In the genomic region with DNA sequence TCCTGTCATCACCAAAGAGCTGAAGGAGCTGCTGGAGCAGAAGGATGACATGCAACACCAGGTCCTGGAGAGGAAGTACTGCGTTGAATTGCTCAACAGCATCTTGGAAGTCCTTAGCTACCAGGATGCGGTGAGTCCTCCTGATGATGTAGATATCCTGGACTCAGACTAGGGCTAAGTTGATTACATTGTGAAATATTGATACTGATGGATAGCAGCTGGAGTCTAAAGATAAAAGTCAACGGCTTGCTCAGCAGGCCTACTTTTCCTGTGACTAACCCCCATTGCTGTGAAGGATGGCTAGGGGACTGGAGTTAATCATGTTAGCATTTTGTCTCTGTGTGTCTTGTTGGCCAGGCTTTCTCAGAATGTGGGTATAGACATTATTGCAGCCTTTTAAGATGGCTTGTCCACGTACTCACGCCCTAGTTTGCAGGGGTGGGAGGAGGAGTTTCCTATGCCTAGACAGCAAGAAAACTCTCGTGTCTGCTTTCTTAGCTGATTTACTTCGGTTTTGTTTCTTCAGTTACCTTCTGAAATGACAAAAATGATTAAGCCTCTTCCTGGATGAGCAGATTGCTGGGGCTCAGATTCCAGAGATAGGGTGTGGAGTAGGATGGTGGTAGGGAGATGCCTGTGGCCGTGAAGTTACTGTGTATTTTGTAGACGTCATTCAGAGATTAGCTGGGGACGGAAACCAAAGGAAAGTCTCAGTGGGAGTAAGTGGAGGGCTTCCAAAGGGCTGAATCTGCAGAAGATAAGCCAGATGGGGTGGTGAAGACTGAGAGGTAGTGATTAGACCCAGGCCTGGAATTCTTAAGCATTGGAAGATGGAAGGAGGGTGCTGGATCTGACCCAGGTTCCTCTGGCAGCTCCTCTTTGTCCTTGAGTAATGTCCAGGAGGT, we compare ENCODE assay signal across 8 cellular contexts.
DNase-seq lines count a peak whose midpoint lies in the region; ATAC-seq, FAIRE-seq and TF ChIP-seq lines count a peak whose summit lies in the region.

No MANE protein-coding gene starts in this region.

- POLR2A ChIA-PET in A549 (lab: Yijun Ruan, JAX) = no interaction called here
- POLR2A ChIA-PET in HEK293T (lab: Yijun Ruan, JAX) = no interaction called here

- TF ChIP-seq EP300 in A549 (IDR thresholded peaks at IDR 0.05) = no peak

- no peak overlapping the region for H3K4me2 ChIP-seq in A549

- TF ChIP-seq POLR2A in A549 (IDR thresholded peaks at IDR 0.05; ENCODE audit: low read length) = no peak

- WGBS in A549 (ENCODE audit: missing lambda C conversion rate) = 60% methylated on average over 10 of the region's 10 CpGs

- H3K9me3 ChIP-seq in A549 (no peaks in the 10 kb centered on the region), adipocyte (ENCODE audit: control insufficient read depth, low read length) (no peaks in the 10 kb centered on the region)

- no peaks in the 10 kb centered on the region for H3K27me3 ChIP-seq in adipocyte (replicated peaks; ENCODE audit: control insufficient read depth, insufficient read depth, low read length)

- ATAC-seq in A549 (peak; percentile 60 to 76), HG03139 (IDR thresholded peaks at IDR 0.05; ENCODE audit: unreplicated experiment) (no peak)

- no peak for TF ChIP-seq RAD21 in A549 (conservative IDR thresholded peaks at IDR 0.05 in 1 of 2, IDR thresholded peaks at IDR 0.05 in 1 of 2)

- peak overlapping the region in 1 of 2 experiments; percentile 50; a peak in 3 of 6 replicates for H3K27ac ChIP-seq in A549

- DNase-seq in A549 (ENCODE audit: low read depth in 1 of 2, low spot score in 1 of 2) = peak in 1 of 2 experiments; percentile 55
- peak in 50 of 76 experiments; percentile 1 to 84 (median 44) for DNase-seq in HUDEP-2 (lab: John Stamatoyannopoulos, UW; ENCODE audit: unreplicated experiment in 76 of 76)
- DNase-seq in adipocyte (ENCODE audit: low read depth) = peak; percentile 94
- peak; percentile 47 for DNase-seq in islet precursor cell
- no peak for DNase-seq in HEK293T (ENCODE audit: extremely low spot score)
- DNase-seq in NCI-H2029 treated with DMSO at 0.1 percent for 48 hours (lab: John Stamatoyannopoulos, UW) = no peak
- DNase-seq in activated CD4-positive, alpha-beta T cell treated with anti-CD3 and anti-CD28 coated beads, Interleukin-2, amount 50 U/mL, for 4 hours = no peak

- peak overlapping the region; percentile 52 for H3K9ac ChIP-seq in adipocyte (ENCODE audit: low read length)

- peaks cover 13% of the 10 kb centered on the region; the same call in 2 of the 3 replicates for H3K4me1 ChIP-seq in A549
- H3K4me1 ChIP-seq in adipocyte (ENCODE audit: control insufficient read depth, insufficient read depth, low read length) = peaks cover 34% of the 10 kb centered on the region

- H3K4me3 ChIP-seq in A549 = no peak overlapping the region
- peak overlapping the region; percentile 48 for H3K4me3 ChIP-seq in adipocyte (ENCODE audit: low read length)

- FAIRE-seq in A549 (lab: Jason Lieb, UNC) = no peak

- TF ChIP-seq CTCF in A549 (IDR thresholded peaks at IDR 0.05) = no peak

- H3K36me3 ChIP-seq in adipocyte (ENCODE audit: control insufficient read depth, insufficient read depth, low read length, severe bottlenecking) = no peaks in the 10 kb centered on the region

- CTCF ChIA-PET in A549 (lab: Yijun Ruan, JAX) (interaction anchor here (1.5 to 3.8 kb wide), 3 partner anchors 17 to 413 kb away, joined by 6 to 19 read pairs (median 6); a partner anchor contains a TSS), HEK293T (lab: Yijun Ruan, JAX) (interaction anchor here (0.6 kb wide), 1 partner anchor 122 kb away, joined by 3 read pairs; no protein-coding TSS in a partner anchor)

TF ChIP-seq in A549, 52 proteins besides CTCF, POLR2A, EP300 and RAD21:
- TF ChIP-seq MAFK (IDR thresholded peaks at IDR 0.05; ENCODE audit: partially characterized antibody) (no peak), CBX8 (IDR thresholded peaks at IDR 0.05) (no peak), HEYL (CRISPR knock-in tag; IDR thresholded peaks at IDR 0.05) (no peak), ZC3H11A (IDR thresholded peaks at IDR 0.05) (no peak), NFE2L2 (conservative IDR thresholded peaks at IDR 0.05; ENCODE audit: low read length) (no peak), JUNB (IDR thresholded peaks at IDR 0.05) (no peak), POLR2AphosphoS2 (conservative IDR thresholded peaks at IDR 0.05; ENCODE audit: low read length) (no peak), ZFP36 (IDR thresholded peaks at IDR 0.05; ENCODE audit: borderline replicate concordance, partially characterized antibody) (no peak), ESRRA (IDR thresholded peaks at IDR 0.05; ENCODE audit: borderline replicate concordance, low read length) (no peak), MAZ (IDR thresholded peaks at IDR 0.05; ENCODE audit: borderline replicate concordance, low read depth, low read length) (no peak)
- TF ChIP-seq, protein P1, sequence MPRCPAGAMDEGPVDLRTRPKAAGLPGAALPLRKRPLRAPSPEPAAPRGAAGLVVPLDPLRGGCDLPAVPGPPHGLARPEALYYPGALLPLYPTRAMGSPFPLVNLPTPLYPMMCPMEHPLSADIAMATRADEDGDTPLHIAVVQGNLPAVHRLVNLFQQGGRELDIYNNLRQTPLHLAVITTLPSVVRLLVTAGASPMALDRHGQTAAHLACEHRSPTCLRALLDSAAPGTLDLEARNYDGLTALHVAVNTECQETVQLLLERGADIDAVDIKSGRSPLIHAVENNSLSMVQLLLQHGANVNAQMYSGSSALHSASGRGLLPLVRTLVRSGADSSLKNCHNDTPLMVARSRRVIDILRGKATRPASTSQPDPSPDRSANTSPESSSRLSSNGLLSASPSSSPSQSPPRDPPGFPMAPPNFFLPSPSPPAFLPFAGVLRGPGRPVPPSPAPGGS (IDR thresholded peaks at IDR 0.05) = no peak
- TF ChIP-seq, protein P2, sequence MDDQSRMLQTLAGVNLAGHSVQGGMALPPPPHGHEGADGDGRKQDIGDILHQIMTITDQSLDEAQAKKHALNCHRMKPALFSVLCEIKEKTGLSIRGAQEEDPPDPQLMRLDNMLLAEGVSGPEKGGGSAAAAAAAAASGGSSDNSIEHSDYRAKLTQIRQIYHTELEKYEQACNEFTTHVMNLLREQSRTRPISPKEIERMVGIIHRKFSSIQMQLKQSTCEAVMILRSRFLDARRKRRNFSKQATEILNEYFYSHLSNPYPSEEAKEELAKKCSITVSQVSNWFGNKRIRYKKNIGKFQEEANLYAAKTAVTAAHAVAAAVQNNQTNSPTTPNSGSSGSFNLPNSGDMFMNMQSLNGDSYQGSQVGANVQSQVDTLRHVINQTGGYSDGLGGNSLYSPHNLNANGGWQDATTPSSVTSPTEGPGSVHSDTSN (IDR thresholded peaks at IDR 0.05) = no peak

TF ChIP-seq in HEK293T, 16 proteins besides CTCF, POLR2A, EP300 and RAD21:
- TF ChIP-seq NFRKB (IDR thresholded peaks at IDR 0.05) (no peak), FOXM1 (IDR thresholded peaks at IDR 0.05; ENCODE audit: borderline replicate concordance) (no peak), ARNT (IDR thresholded peaks at IDR 0.05) (no peak)

Comparison
In these comparisons a context has a peak if more than half of its experiments do, and no peak if none do; other contexts are left out.
1. DNase-seq: peak in HUDEP-2 (50 of 76), adipocyte (single experiment) and islet precursor cell (single experiment); none in HEK293T (single experiment), NCI-H2029 treated with DMSO at 0.1 percent for 48 hours (single experiment) and activated CD4-positive, alpha-beta T cell treated with anti-CD3 and anti-CD28 coated beads, Interleukin-2, amount 50 U/mL, for 4 hours (0 of 2).